ENCODE assay signal across 19 cellular contexts in genomic region chr1:109761227-109762038, GRCh38. TPM values are rescaled to one million over a fixed set of nuclear protein-coding genes. Genes with fewer than 3 reads are reported as not detected.
DNase-seq lines count a peak whose midpoint lies in the region; ATAC-seq, FAIRE-seq and TF ChIP-seq lines count a peak whose summit lies in the region.
"Had no signal": no experiment of that assay in that cellular context is flagged by ENCODE, and none has a peak within 500 bp of the region (broad histone marks: within the 10 kb centered on the region; RNA-seq: fewer than 3 reads in every experiment).

No MANE protein-coding gene starts in this region.

- H2BK120ac ChIP-seq in H1 (replicated peaks; ENCODE audit: low read depth, low read length) (no peak overlapping the region), mesenchymal stem cell (ENCODE audit: low read depth, low read length) (no peak overlapping the region)

- no peaks in the 10 kb centered on the region for H3K4me1 Mint-ChIP-seq in activated CD8-positive, alpha-beta memory T cell treated with anti-CD3 and anti-CD28 coated beads, Interleukin-2, amount 10 ng/mL, durations not matched to agents 7 days and 5 days
- H3K4me1 Mint-ChIP-seq: brain; nephron; stimulated activated naive CD8-positive, alpha-beta T cell treated with anti-CD3 and anti-CD28 coated beads, Interleukin-15, amount 100 ng/mL, for 72 hours; T-cell had no signal

- peak; percentile 7 for DNase-seq in activated CD8-positive, alpha-beta memory T cell treated with anti-CD3 and anti-CD28 coated beads, Interleukin-2, amount 50 U/mL, for 4 hours
- DNase-seq in activated CD8-positive, alpha-beta memory T cell treated with anti-CD3 and anti-CD28 coated beads, Interleukin-2, amount 10 ng/mL, durations not matched to agents 7 days and 5 days: no peak
- DNase-seq in H1 (ENCODE audit: low read depth in 1 of 2, low spot score in 2 of 2) (no peak), mesenchymal stem cell (peak; percentile 52), testis (peak; percentile 24), inferior parietal cortex (ENCODE audit: extremely low spot score) (no peak)
- DNase-seq: HCEC 1CT, Karpas-422, NCI-H146, NCI-H524 had no signal

- WGBS in H1 (ENCODE audit: extremely low coverage in 1 of 2, insufficient coverage in 1 of 2, insufficient read length in 1 of 2, insufficient replicate concordance in 2 of 2, low coverage in 1 of 2, low lambda C conversion rate in 2 of 2, missing lambda C conversion rate in 1 of 2), 2 experiments: 90% methylated on average over 13 of the region's 14 CpGs; no CpG with 5 or more reads in 1 of the 2 experiments
- WGBS in mesenchymal stem cell: 76% methylated on average over 13 of the region's 14 CpGs
- WGBS in testis, 2 donors: 79 to 87% methylated on average over 7 to 14 of the region's 14 CpGs

- POLR2A ChIA-PET in H1 (lab: Charles Lee; ENCODE audit: partially characterized antibody): no interaction called here

- H4K91ac ChIP-seq in H1 (replicated peaks; ENCODE audit: insufficient read length, low read length) (no peak overlapping the region), mesenchymal stem cell (ENCODE audit: low read length) (peak overlapping the region; percentile 63)

- H2AFZ ChIP-seq in H1 (ENCODE audit: low read length): no peak overlapping the region; the same call in 1 of the 2 replicates
- no peak overlapping the region for H2AFZ ChIP-seq in mesenchymal stem cell (ENCODE audit: low read depth, low read length)

- TF ChIP-seq RAD21 in H1 (IDR thresholded peaks at IDR 0.05 in 1 of 2, conservative IDR thresholded peaks at IDR 0.05 in 1 of 2; ENCODE audit: low read depth in 2 of 2, low read length in 2 of 2): no peak

- no peak overlapping the region for H3K27ac ChIP-seq in H1 (ENCODE audit: low read depth, low read length)
- no peak overlapping the region for H3K27ac ChIP-seq in mesenchymal stem cell (ENCODE audit: low read length, poor library complexity, severe bottlenecking)
- no peak overlapping the region for H3K27ac ChIP-seq in testis
- H3K27ac ChIP-seq: right lobe of liver had no signal

- H2AK5ac ChIP-seq in H1 (ENCODE audit: low read depth, low read length) (no peak overlapping the region), mesenchymal stem cell (ENCODE audit: low read length, severe bottlenecking) (no peak overlapping the region)

- H2BK20ac ChIP-seq in H1 (ENCODE audit: low read length): no peak overlapping the region

- H3K4me1 ChIP-seq in H1 (replicated peaks in 1 of 4; ENCODE audit: control insufficient read depth in 3 of 4, insufficient read depth in 4 of 4, low read length in 3 of 4) (no peaks in the 10 kb centered on the region; a peak in 1 of 7 replicates), mesenchymal stem cell (ENCODE audit: control insufficient read depth, insufficient read depth, low read depth, low read length) (no peaks in the 10 kb centered on the region), testis (peaks cover 57% of the 10 kb centered on the region)
- H3K4me1 ChIP-seq: right lobe of liver had no signal

- H3K27me3 ChIP-seq in H1 (replicated peaks in 1 of 4; ENCODE audit: control insufficient read depth in 3 of 4, extremely low read depth in 1 of 4, insufficient read depth in 3 of 4, low read length in 3 of 4) (no peaks in the 10 kb centered on the region), mesenchymal stem cell (ENCODE audit: control insufficient read depth in 1 of 2, insufficient read depth in 1 of 2, low read length in 2 of 2) (peaks cover 7 to 13% of the 10 kb centered on the region in 2 experiments), testis (no peaks in the 10 kb centered on the region)
- H3K27me3 ChIP-seq: right lobe of liver had no signal

- H3K23me2 ChIP-seq in H1 (ENCODE audit: low read depth, low read length): no peaks in the 10 kb centered on the region

- H4K5ac ChIP-seq in H1 (ENCODE audit: insufficient read length, low read depth, low read length): no peak overlapping the region

- H4K8ac ChIP-seq in H1 (ENCODE audit: extremely low read depth, insufficient read depth, low read length) (peak overlapping the region; percentile 12; the same call in 1 of the 2 replicates), mesenchymal stem cell (ENCODE audit: low read length) (peak overlapping the region; percentile 57)

- H2BK15ac ChIP-seq in H1 (ENCODE audit: low read length) (no peak overlapping the region), mesenchymal stem cell (ENCODE audit: low read depth, poor library complexity, severe bottlenecking) (peak overlapping the region; percentile 84)

- CTCF ChIA-PET in activated CD8-positive, alpha-beta memory T cell treated with anti-CD3 and anti-CD28 coated beads, Interleukin-2, amount 10 ng/mL, durations not matched to agents 7 days and 5 days (lab: Charles Lee): interaction anchor here (1.3 kb wide), 1 partner anchor 223 kb away, joined by 4 read pairs; the partner anchor contains the start of gene AHCYL1
- CTCF ChIA-PET in H1 (lab: Charles Lee; ENCODE audit: partially characterized antibody): interaction anchor here (0.5 to 5.1 kb wide), 5 partner anchors 14 to 202 kb away, joined by 3 to 43 read pairs (median 3); no protein-coding TSS in a partner anchor

- H3K18ac ChIP-seq in H1 (ENCODE audit: extremely low read depth, low read length) (no peak overlapping the region), mesenchymal stem cell (ENCODE audit: low read depth in 1 of 2, low read length in 2 of 2) (peak overlapping the region in 1 of 2 experiments; percentile 48)

- TF ChIP-seq POLR2A in H1 (IDR thresholded peaks at IDR 0.05; ENCODE audit: control extremely low read depth in 1 of 2, low read depth in 2 of 2, low read length in 2 of 2) (no peak), testis (IDR thresholded peaks at IDR 0.05) (no peak)

- H3K36me3 Mint-ChIP-seq in activated CD8-positive, alpha-beta memory T cell treated with anti-CD3 and anti-CD28 coated beads, Interleukin-2, amount 10 ng/mL, durations not matched to agents 7 days and 5 days: no peaks in the 10 kb centered on the region
- H3K36me3 Mint-ChIP-seq: brain, T-cell had no signal

- H3K9ac ChIP-seq in H1 (replicated peaks in 1 of 4; ENCODE audit: extremely low read depth in 1 of 4, low read depth in 3 of 4, low read length in 3 of 4) (no peak overlapping the region), mesenchymal stem cell (ENCODE audit: low read length) (no peak overlapping the region)

- TF ChIP-seq EP300 in H1 (IDR thresholded peaks at IDR 0.05; ENCODE audit: borderline replicate concordance in 1 of 2, low read depth in 2 of 2, low read length in 2 of 2): no peak

- ATAC-seq in activated CD8-positive, alpha-beta memory T cell treated with anti-CD3 and anti-CD28 coated beads, Interleukin-2, amount 10 ng/mL, durations not matched to agents 7 days and 5 days: no peak
- ATAC-seq in GM21367 (IDR thresholded peaks at IDR 0.05; ENCODE audit: unreplicated experiment) (no peak), esophagus mucosa (no peak)
- ATAC-seq: activated CD4-positive, CD25-positive, alpha-beta regulatory T cell treated with anti-CD3 and anti-CD28 coated beads, Interleukin-2, amount 50 U/mL, for 24 hours; right lobe of liver; stimulated activated naive CD8-positive, alpha-beta T cell treated with anti-CD3 and anti-CD28 coated beads, Interleukin-15, amount 100 ng/mL, for 72 hours; T-cell had no signal

- no peaks in the 10 kb centered on the region for H3K27me3 Mint-ChIP-seq in activated CD8-positive, alpha-beta memory T cell treated with anti-CD3 and anti-CD28 coated beads, Interleukin-2, amount 10 ng/mL, durations not matched to agents 7 days and 5 days
- H3K27me3 Mint-ChIP-seq: stimulated activated naive CD8-positive, alpha-beta T cell treated with anti-CD3 and anti-CD28 coated beads, Interleukin-15, amount 100 ng/mL, for 72 hours had no signal

- H3K4ac ChIP-seq in H1 (replicated peaks; ENCODE audit: insufficient read length, low read depth, low read length) (no peak overlapping the region), mesenchymal stem cell (ENCODE audit: low read depth in 1 of 2, low read length in 2 of 2) (peak overlapping the region in 1 of 2 experiments; percentile 41)

- H3K79me2 ChIP-seq in H1 (ENCODE audit: control insufficient read depth in 1 of 2, insufficient read depth in 2 of 2, low read length in 2 of 2): no peaks in the 10 kb centered on the region

- intact Hi-C loops in testis (cut with DNase I; ENCODE audit: low total_unique reads): no loop called here

- no peak overlapping the region for H3K14ac ChIP-seq in H1 (ENCODE audit: insufficient read length)
- H3K14ac ChIP-seq in mesenchymal stem cell (ENCODE audit: low read length in 2 of 2): no peak overlapping the region

- no peaks in the 10 kb centered on the region for H3K9me3 ChIP-seq in H1 (ENCODE audit: insufficient read depth in 2 of 2, low read depth in 1 of 2, low read length in 1 of 2)
- H3K9me3 ChIP-seq in mesenchymal stem cell (ENCODE audit: control insufficient read depth, low read length): no peaks in the 10 kb centered on the region
- H3K9me3 ChIP-seq in testis: no peaks in the 10 kb centered on the region
- H3K9me3 ChIP-seq: right lobe of liver had no signal

- H3K56ac ChIP-seq in H1 (replicated peaks; ENCODE audit: insufficient read length, low read depth, low read length): no peak overlapping the region

- H3K4me3 ChIP-seq in H1 (ENCODE audit: extremely low read depth in 1 of 4, insufficient read depth in 2 of 4, low read depth in 3 of 4, low read length in 4 of 4): no peak overlapping the region
- H3K4me3 ChIP-seq in mesenchymal stem cell (ENCODE audit: insufficient read depth in 1 of 2, low read depth in 1 of 2, low read length in 2 of 2): no peak overlapping the region
- H3K4me3 ChIP-seq in testis: no peak overlapping the region
- H3K4me3 ChIP-seq: right lobe of liver had no signal

- H2BK5ac ChIP-seq in H1 (ENCODE audit: low read depth, low read length): no peak overlapping the region
- no peak overlapping the region for H2BK5ac ChIP-seq in mesenchymal stem cell (ENCODE audit: low read depth, low read length, poor library complexity, severe bottlenecking)

- no peak overlapping the region for H2BK12ac ChIP-seq in H1 (ENCODE audit: low read depth, low read length)
- H2BK12ac ChIP-seq in mesenchymal stem cell (ENCODE audit: low read length in 2 of 2): peak overlapping the region; percentile 7 to 37

- H3K36me3 ChIP-seq in H1 (ENCODE audit: control insufficient read depth in 2 of 4, insufficient read depth in 4 of 4, low read length in 3 of 4) (no peaks in the 10 kb centered on the region), mesenchymal stem cell (ENCODE audit: control insufficient read depth in 1 of 2, insufficient read depth in 2 of 2, low read depth in 1 of 2, low read length in 2 of 2) (no peaks in the 10 kb centered on the region), testis (ENCODE audit: low read depth, missing control alignments) (no peaks in the 10 kb centered on the region)
- H3K36me3 ChIP-seq: right lobe of liver had no signal

- H3K27ac Mint-ChIP-seq in activated CD8-positive, alpha-beta memory T cell treated with anti-CD3 and anti-CD28 coated beads, Interleukin-2, amount 10 ng/mL, durations not matched to agents 7 days and 5 days: no peak overlapping the region
- H3K27ac Mint-ChIP-seq: activated T-helper 1 cell treated with anti-CD3 and anti-CD28 coated beads, Interleukin-12 subunit alpha, Interleukin-12 subunit beta, Interleukin-2, Interleukin-4 antibody, amounts not matched to agents 30 ng/mL and 10 ng/mL and 1 ng/mL, durations not matched to agents 14 hours and 24 hours and 36 hours; T-cell had no signal

- H3K4me2 ChIP-seq in H1 (ENCODE audit: insufficient read depth in 1 of 2, low read depth in 2 of 2, low read length in 2 of 2): no peak overlapping the region
- H3K4me2 ChIP-seq in mesenchymal stem cell (ENCODE audit: low read length, poor library complexity, severe bottlenecking): no peak overlapping the region

- H3K4me3 Mint-ChIP-seq in activated CD8-positive, alpha-beta memory T cell treated with anti-CD3 and anti-CD28 coated beads, Interleukin-2, amount 10 ng/mL, durations not matched to agents 7 days and 5 days: no peak overlapping the region
- H3K4me3 Mint-ChIP-seq: activated T-helper 1 cell treated with anti-CD3 and anti-CD28 coated beads, Interleukin-12 subunit alpha, Interleukin-12 subunit beta, Interleukin-2, Interleukin-4 antibody, amounts not matched to agents 30 ng/mL and 10 ng/mL and 1 ng/mL, durations not matched to agents 14 hours and 24 hours and 36 hours; brain; nephron; stimulated activated naive CD8-positive, alpha-beta T cell treated with anti-CD3 and anti-CD28 coated beads, Interleukin-15, amount 100 ng/mL, for 72 hours; T-cell had no signal

- H3K9me3 Mint-ChIP-seq in activated CD8-positive, alpha-beta memory T cell treated with anti-CD3 and anti-CD28 coated beads, Interleukin-2, amount 10 ng/mL, durations not matched to agents 7 days and 5 days (ENCODE audit: low read depth): no peaks in the 10 kb centered on the region
- H3K9me3 Mint-ChIP-seq: activated T-helper 1 cell treated with anti-CD3 and anti-CD28 coated beads, Interleukin-12 subunit alpha, Interleukin-12 subunit beta, Interleukin-2, Interleukin-4 antibody, amounts not matched to agents 30 ng/mL and 10 ng/mL and 1 ng/mL, durations not matched to agents 14 hours and 24 hours and 36 hours; brain; nephron; stimulated activated naive CD8-positive, alpha-beta T cell treated with anti-CD3 and anti-CD28 coated beads, Interleukin-15, amount 100 ng/mL, for 72 hours; T-cell had no signal

- no peak for TF ChIP-seq CTCF in H1 (IDR thresholded peaks at IDR 0.05; ENCODE audit: control extremely low read depth in 1 of 3, insufficient read depth in 1 of 3, low read depth in 1 of 3, low read length in 3 of 3)
- TF ChIP-seq CTCF in testis (IDR thresholded peaks at IDR 0.05): no peak

- FAIRE-seq in H1 (lab: Jason Lieb, UNC): no peak

- H3K23ac ChIP-seq in H1 (ENCODE audit: insufficient read length): no peak overlapping the region
- no peak overlapping the region for H3K23ac ChIP-seq in mesenchymal stem cell (ENCODE audit: low read length in 2 of 2)

- H3K79me1 ChIP-seq in H1 (ENCODE audit: low read depth, low read length) (no peaks in the 10 kb centered on the region), mesenchymal stem cell (replicated peaks; ENCODE audit: low read length, poor library complexity, severe bottlenecking) (no peaks in the 10 kb centered on the region)

- H4K20me1 ChIP-seq in H1 (replicated peaks in 1 of 2; ENCODE audit: control insufficient read depth in 1 of 2, insufficient read depth in 2 of 2, low read length in 2 of 2): no peaks in the 10 kb centered on the region

RNA-seq across cellular contexts. Expression of gene EPS8L3, which starts 2.3 kb away (rescaled TPM):
- total RNA-seq in activated CD8-positive, alpha-beta memory T cell treated with anti-CD3 and anti-CD28 coated beads, Interleukin-2, amount 10 ng/mL, durations not matched to agents 7 days and 5 days: not detected
- not detected in 2 replicates for total RNA-seq in H1 (2021; fragmentation: NEBNext Ultra II Directional; extraction: Animal tissue kit (Norgen Biotek cat#: 25700))
- polyA plus RNA-seq in H1 (2011; rRNA removed) (not detected in 2 replicates), testis (ENCODE audit: insufficient read depth, low read depth, low replicate concordance) (7.7 TPM)
- polyA plus RNA-seq in H1 (2011; cell fraction: cytosol; rRNA removed): 0.09 TPM
- polyA plus RNA-seq in H1 (2011; cell fraction: nucleus; rRNA removed): not detected
- polyA plus RNA-seq in H1 (2012, experiment 1 of 2): not detected in 4 replicates
- polyA plus RNA-seq in H1 (2012, experiment 2 of 2): not detected
- polyA plus RNA-seq in H1 (2013, experiment 1 of 2): not detected
- polyA plus RNA-seq in H1 (2013, experiment 2 of 2): not detected
- not detected in 2 replicates for polyA minus RNA-seq in H1 (2011; rRNA and poly(A)+ RNA removed)
- not detected for polyA minus RNA-seq in H1 (2011; cell fraction: cytosol; rRNA and poly(A)+ RNA removed)
- not detected for polyA minus RNA-seq in H1 (2011; cell fraction: nucleus; rRNA and poly(A)+ RNA removed)
- not detected for polyA plus RNA-seq in mesenchymal stem cell (2013, experiment 1 of 2)
- not detected for polyA plus RNA-seq in mesenchymal stem cell (2013, experiment 2 of 2)
- total RNA-seq in testis (1 to 10 TPM; 3.3 to 7.2 TPM), esophagus mucosa (not detected)
- total RNA-seq: activated T-helper 1 cell treated with anti-CD3 and anti-CD28 coated beads, Interleukin-12 subunit alpha, Interleukin-12 subunit beta, Interleukin-2, Interleukin-4 antibody, amounts not matched to agents 30 ng/mL and 10 ng/mL and 1 ng/mL, durations not matched to agents 14 hours and 24 hours and 36 hours had no signal

RNA-seq across cellular contexts. Expression of gene GSTM3, which starts 20.6 kb away (rescaled TPM):
- 1 to 10 TPM; 2.1 to 3.2 TPM for total RNA-seq in activated CD8-positive, alpha-beta memory T cell treated with anti-CD3 and anti-CD28 coated beads, Interleukin-2, amount 10 ng/mL, durations not matched to agents 7 days and 5 days
- total RNA-seq in H1 (2021; fragmentation: NEBNext Ultra II Directional; extraction: Animal tissue kit (Norgen Biotek cat#: 25700)): 2.2 and 4.3 TPM in 2 replicates
- 3.0 and 5.1 TPM in 2 replicates for polyA plus RNA-seq in H1 (2011; rRNA removed)
- polyA plus RNA-seq in H1 (2011; cell fraction: cytosol; rRNA removed): 6.3 TPM
- polyA plus RNA-seq in H1 (2011; cell fraction: nucleus; rRNA removed): 2.9 TPM
- polyA plus RNA-seq in H1 (2012, experiment 1 of 2): 4.2 to 7.7 TPM (median 6.0 TPM) in 4 replicates
- polyA plus RNA-seq in H1 (2012, experiment 2 of 2): 2.0 TPM
- polyA plus RNA-seq in H1 (2013, experiment 1 of 2): 4.0 TPM
- polyA plus RNA-seq in H1 (2013, experiment 2 of 2): 5.0 TPM
- polyA minus RNA-seq in H1 (2011; rRNA and poly(A)+ RNA removed): 7.7 and 11.4 TPM in 2 replicates
- polyA minus RNA-seq in H1 (2011; cell fraction: cytosol; rRNA and poly(A)+ RNA removed): 4.3 TPM
- polyA minus RNA-seq in H1 (2011; cell fraction: nucleus; rRNA and poly(A)+ RNA removed): 5.0 TPM
- 203 TPM for polyA plus RNA-seq in mesenchymal stem cell (2013, experiment 1 of 2)
- polyA plus RNA-seq in mesenchymal stem cell (2013, experiment 2 of 2): 207 TPM
- 100 to 1,000 TPM; 748 to 769 TPM for total RNA-seq in testis
- polyA plus RNA-seq in testis (ENCODE audit: insufficient read depth, low read depth, low replicate concordance): 1,464 TPM
- 19.4 TPM for total RNA-seq in esophagus mucosa

RNA-seq across cellular contexts. Expression of gene GSTM5, which starts 49.4 kb away (rescaled TPM):
- not detected for total RNA-seq in activated CD8-positive, alpha-beta memory T cell treated with anti-CD3 and anti-CD28 coated beads, Interleukin-2, amount 10 ng/mL, durations not matched to agents 7 days and 5 days
- 0.24 and 0.25 TPM in 2 replicates for total RNA-seq in H1 (2021; fragmentation: NEBNext Ultra II Directional; extraction: Animal tissue kit (Norgen Biotek cat#: 25700))
- polyA plus RNA-seq in H1 (2011; rRNA removed) (0.64 and 0.89 TPM in 2 replicates), testis (ENCODE audit: insufficient read depth, low read depth, low replicate concordance) (10.6 TPM)
- polyA plus RNA-seq in H1 (2011; cell fraction: cytosol; rRNA removed): 0.90 TPM
- polyA plus RNA-seq in H1 (2011; cell fraction: nucleus; rRNA removed): 0.96 TPM
- 0.37 to 0.86 TPM (median 0.51 TPM) in 4 replicates for polyA plus RNA-seq in H1 (2012, experiment 1 of 2)
- 0.91 TPM for polyA plus RNA-seq in H1 (2012, experiment 2 of 2)
- polyA plus RNA-seq in H1 (2013, experiment 1 of 2): 0.20 TPM
- 0.11 TPM for polyA plus RNA-seq in H1 (2013, experiment 2 of 2)
- polyA minus RNA-seq in H1 (2011; rRNA and poly(A)+ RNA removed): 0.50 and 2.0 TPM in 2 replicates
- not detected for polyA minus RNA-seq in H1 (2011; cell fraction: cytosol; rRNA and poly(A)+ RNA removed)
- polyA minus RNA-seq in H1 (2011; cell fraction: nucleus; rRNA and poly(A)+ RNA removed): 0.40 TPM
- polyA plus RNA-seq in mesenchymal stem cell (2013, experiment 1 of 2): not detected
- polyA plus RNA-seq in mesenchymal stem cell (2013, experiment 2 of 2): not detected
- total RNA-seq in testis (1 to 10 TPM; 5.5 to 6.5 TPM), esophagus mucosa (0.36 TPM)

Comparison
In these comparisons a context has a peak if more than half of its experiments do, and no peak if none do; other contexts are left out.
1. DNase-seq: peak in activated CD8-positive, alpha-beta memory T cell treated with anti-CD3 and anti-CD28 coated beads, Interleukin-2, amount 50 U/mL, for 4 hours (single experiment), mesenchymal stem cell (single experiment) and testis (single experiment); none in activated CD8-positive, alpha-beta memory T cell treated with anti-CD3 and anti-CD28 coated beads, Interleukin-2, amount 10 ng/mL, durations not matched to agents 7 days and 5 days (single experiment), H1 (0 of 2) and inferior parietal cortex (single experiment).
2. RNA of gene GSTM3, which starts 20.6 kb away (total RNA-seq): 748 to 769 TPM in testis; 19.4 TPM in esophagus mucosa (single experiment), 2.1 to 3.2 TPM in activated CD8-positive, alpha-beta memory T cell treated with anti-CD3 and anti-CD28 coated beads, Interleukin-2, amount 10 ng/mL, durations not matched to agents 7 days and 5 days and 2.2 to 4.3 TPM in H1; every median in the first group is over 10 times any median in the second.